Comparison of ENCODE assay signal across 8 cellular contexts in genomic region chr2:191617589-191617988, GRCh38.
DNase-seq lines count a peak whose midpoint lies in the region; ATAC-seq, FAIRE-seq and TF ChIP-seq lines count a peak whose summit lies in the region.

No MANE protein-coding gene starts in this region.

- H3K27me3 ChIP-seq in OCI-LY3 (ENCODE audit: low read depth, low read length) (no peaks in the 10 kb centered on the region), bronchial epithelial cell (ENCODE audit: control insufficient read depth, insufficient read depth, low read length) (no peaks in the 10 kb centered on the region)

- POLR2A ChIA-PET in WTC11 (lab: Charles Lee): no interaction called here

- H3K27ac Mint-ChIP-seq in WTC11: no peak overlapping the region

- FAIRE-seq in bronchial epithelial cell (lab: Jason Lieb, UNC): no peak

- CTCF ChIA-PET in WTC11 (lab: Charles Lee): no interaction called here

- H2AFZ ChIP-seq in OCI-LY3 (ENCODE audit: low read depth, low read length): no peak overlapping the region

- H4K20me1 ChIP-seq in OCI-LY3 (ENCODE audit: insufficient read depth, low read length): no peaks in the 10 kb centered on the region

- H3K36me3 ChIP-seq in OCI-LY3 (replicated peaks; ENCODE audit: low read depth, low read length): no peaks in the 10 kb centered on the region
- no peaks in the 10 kb centered on the region for H3K36me3 ChIP-seq in bronchial epithelial cell (ENCODE audit: control insufficient read depth, insufficient read depth, low read length)

- no peaks in the 10 kb centered on the region for H3K36me3 Mint-ChIP-seq in WTC11

- H3K4me2 ChIP-seq in OCI-LY3 (ENCODE audit: low read length): peak overlapping the region; percentile 67

- no peaks in the 10 kb centered on the region for H3K9me3 Mint-ChIP-seq in WTC11

- H3K9ac ChIP-seq in OCI-LY3 (ENCODE audit: low read length): peak overlapping the region; percentile 69

- H3K4me3 Mint-ChIP-seq in WTC11: no peak overlapping the region

- H3K27me3 Mint-ChIP-seq in WTC11 (ENCODE audit: low read depth): no peaks in the 10 kb centered on the region

- TF ChIP-seq CTCF in OCI-LY3 (IDR thresholded peaks at IDR 0.05; ENCODE audit: low read depth, low read length) (no peak), bronchial epithelial cell (IDR thresholded peaks at IDR 0.05; ENCODE audit: insufficient read depth, low read length, severe bottlenecking) (no peak), WTC11 (IDR thresholded peaks at IDR 0.05) (no peak)

- peak; percentile 71 for DNase-seq in bronchial epithelial cell (ENCODE audit: low read depth)
- no peak for DNase-seq in NCI-H187 treated with DMSO at 0.1 percent for 48 hours (lab: John Stamatoyannopoulos, UW)
- DNase-seq in DMS153 (lab: John Stamatoyannopoulos, UW): no peak
- no peak for DNase-seq in WTC11 (ENCODE audit: low spot score)
- DNase-seq in NCI-H510A treated with DMSO at 0.1 percent for 48 hours (lab: John Stamatoyannopoulos, UW): no peak

- H3K79me2 ChIP-seq in OCI-LY3 (ENCODE audit: low read length): no peaks in the 10 kb centered on the region

- H3K4me3 ChIP-seq in OCI-LY3 (ENCODE audit: low read length): peak overlapping the region; percentile 31
- no peak overlapping the region for H3K4me3 ChIP-seq in bronchial epithelial cell (ENCODE audit: low read depth, low read length)

- H3K9me3 ChIP-seq in OCI-LY3 (ENCODE audit: insufficient read depth, low read length): no peaks in the 10 kb centered on the region

- peaks cover 80% of the 10 kb centered on the region for H3K4me1 ChIP-seq in OCI-LY3 (ENCODE audit: low read length)

- ATAC-seq in GM18508 (IDR thresholded peaks at IDR 0.05; ENCODE audit: insufficient read depth, unreplicated experiment) (peak; percentile 86), HG02610 (IDR thresholded peaks at IDR 0.05; ENCODE audit: unreplicated experiment) (peak; percentile 84), WTC11 (no peak)

- H3K4me1 Mint-ChIP-seq in WTC11: no peaks in the 10 kb centered on the region

- H3K27ac ChIP-seq in OCI-LY3 (ENCODE audit: low read length): peak overlapping the region; percentile 93

TF ChIP-seq in WTC11, 78 proteins besides CTCF, POLR2A, EP300 and RAD21 (continues in another document):
- TF ChIP-seq GRHL2 (CRISPR knock-in tag; IDR thresholded peaks at IDR 0.05; ENCODE audit: insufficient replicate concordance, severe bottlenecking): no peak
- TF ChIP-seq CREB1 (CRISPR knock-in tag; IDR thresholded peaks at IDR 0.05): no peak
- TF ChIP-seq HMGXB4 (CRISPR knock-in tag; IDR thresholded peaks at IDR 0.05): no peak
- no peak for TF ChIP-seq ATF6 (CRISPR knock-in tag; IDR thresholded peaks at IDR 0.05)
- TF ChIP-seq SP1 (CRISPR knock-in tag; conservative IDR thresholded peaks at IDR 0.05): no peak
- no peak for TF ChIP-seq JUN (CRISPR knock-in tag; IDR thresholded peaks at IDR 0.05)
- TF ChIP-seq NFE2L1 (CRISPR knock-in tag; IDR thresholded peaks at IDR 0.05): no peak
- TF ChIP-seq AR (CRISPR knock-in tag; IDR thresholded peaks at IDR 0.05): no peak
- TF ChIP-seq MLX (CRISPR knock-in tag; IDR thresholded peaks at IDR 0.05): no peak
- TF ChIP-seq EMX1 (CRISPR knock-in tag; IDR thresholded peaks at IDR 0.05): no peak
- no peak for TF ChIP-seq PRDM15 (CRISPR knock-in tag; IDR thresholded peaks at IDR 0.05)
